ENCODE assay signal across 1 cellular context in genomic region chr4:169968999-169969398, GRCh38.
TF ChIP-seq lines count a peak whose summit lies in the region.

No MANE protein-coding gene starts in this region.

TF ChIP-seq in SK-N-SH, 30 proteins besides CTCF, POLR2A, EP300 and RAD21 (continued from another document):
- TF ChIP-seq FOSL2 (IDR thresholded peaks at IDR 0.05; ENCODE audit: borderline replicate concordance, low read depth) (peak; percentile 76), ZBTB33 (IDR thresholded peaks at IDR 0.05; ENCODE audit: borderline replicate concordance, low read depth) (no peak), GABPA (IDR thresholded peaks at IDR 0.05; ENCODE audit: low read depth) (no peak), MAX (IDR thresholded peaks at IDR 0.05; ENCODE audit: low read depth) (no peak), NRF1 (IDR thresholded peaks at IDR 0.05; ENCODE audit: low read depth, low read length) (no peak)
